In the genomic region with DNA sequence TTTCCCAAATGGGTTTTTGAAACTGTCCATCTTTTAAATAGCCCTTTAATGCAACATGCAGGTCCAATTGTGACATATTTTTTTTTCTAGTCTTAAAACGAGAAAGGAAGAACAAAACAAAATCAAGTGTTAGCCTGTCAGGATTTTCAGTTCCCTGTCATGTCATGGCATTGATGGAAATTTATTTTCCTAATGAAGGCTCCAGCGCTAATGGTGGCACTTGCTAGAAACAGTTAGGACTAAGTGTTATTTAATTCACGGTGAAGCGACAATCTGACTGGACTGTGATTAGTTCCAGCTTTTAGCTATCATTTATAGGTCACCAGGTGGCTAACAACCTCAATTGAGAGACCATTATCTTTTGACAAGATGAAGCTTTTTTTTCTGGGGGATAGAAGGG, we compare ENCODE assay signal across 25 cellular contexts.
DNase-seq lines count a peak whose midpoint lies in the region; ATAC-seq and TF ChIP-seq lines count a peak whose summit lies in the region.
"Had no signal": no experiment of that assay in that cellular context is flagged by ENCODE, and none has a peak within 500 bp of the region (broad histone marks: within the 10 kb centered on the region; RNA-seq: fewer than 3 reads in every experiment).

No MANE protein-coding gene starts in this region.

- DNase-seq in GM23338 (ENCODE audit: low spot score) (no peak), NCI-H2227 (lab: John Stamatoyannopoulos, UW; ENCODE audit: unreplicated experiment) (peak; percentile 82), chondrocyte (ENCODE audit: low spot score) (no peak), OCI-M1 (lab: John Stamatoyannopoulos, UW) (no peak), GM23248 (no peak)
- no peak for DNase-seq in activated T-helper 1 cell treated with anti-CD3 and anti-CD28 coated beads, Interleukin-12 subunit alpha, Interleukin-12 subunit beta, Interleukin-2, Interleukin-4 antibody, amounts not matched to agents 30 ng/mL and 10 ng/mL and 1 ng/mL, durations not matched to agents 14 hours and 24 hours and 36 hours (ENCODE audit: low spot score)
- DNase-seq: AML-193; CD4-positive, alpha-beta T cell; COR-L47; Kasumi-1; NCI-H1092 treated with DMSO at 0.1 percent for 48 hours; NCI-H1436; NCI-H1930; NCI-H226; NCI-H510A; NCI-H69; NK-92 treated with Interleukin-12 subunit alpha and Interleukin-12 subunit beta, amount 100 ng/mL, for 24 hours; PC-9; Right ventricle myocardium superior; T-cell had no signal

- H3K9me3 Mint-ChIP-seq in GM23338, result no peaks in the 10 kb centered on the region; the same call in 2 of the 3 replicates
- H3K9me3 Mint-ChIP-seq in chondrocyte (ENCODE audit: low read depth), result no peaks in the 10 kb centered on the region
- H3K9me3 Mint-ChIP-seq in activated T-helper 1 cell treated with anti-CD3 and anti-CD28 coated beads, Interleukin-12 subunit alpha, Interleukin-12 subunit beta, Interleukin-2, Interleukin-4 antibody, amounts not matched to agents 30 ng/mL and 10 ng/mL and 1 ng/mL, durations not matched to agents 14 hours and 24 hours and 36 hours, result no peaks in the 10 kb centered on the region
- H3K9me3 Mint-ChIP-seq: CD4-positive, alpha-beta T cell; T-cell had no signal

- no peak for ATAC-seq in GM23338
- no peak for ATAC-seq in GM21717 (IDR thresholded peaks at IDR 0.05; ENCODE audit: unreplicated experiment)
- ATAC-seq: HepG2, K562, T-cell had no signal

- in situ Hi-C loops in GM23248 (cut with MboI), result no loop called here

- no peak overlapping the region for H3K9ac ChIP-seq in neural cell (ENCODE audit: low read length)
- no peak overlapping the region for H3K9ac ChIP-seq in GM23248
- H3K9ac ChIP-seq: BLaER1 treated with 17β-estradiol and CSF1 and Interleukin-3, amounts not matched to agents 10 nM and 100 nM had no signal

- TF ChIP-seq CTCF in GM23338 (conservative IDR thresholded peaks at IDR 0.05; ENCODE audit: low read depth in 2 of 2) (no peak), chondrocyte (IDR thresholded peaks at IDR 0.05) (no peak), neural cell (IDR thresholded peaks at IDR 0.05; ENCODE audit: poor library complexity, severe bottlenecking) (no peak)

- H3K36me3 Mint-ChIP-seq in GM23338 (ENCODE audit: low read depth) (no peaks in the 10 kb centered on the region), chondrocyte (ENCODE audit: low read depth) (peaks cover 13% of the 10 kb centered on the region)
- H3K36me3 Mint-ChIP-seq in activated T-helper 1 cell treated with anti-CD3 and anti-CD28 coated beads, Interleukin-12 subunit alpha, Interleukin-12 subunit beta, Interleukin-2, Interleukin-4 antibody, amounts not matched to agents 30 ng/mL and 10 ng/mL and 1 ng/mL, durations not matched to agents 14 hours and 24 hours and 36 hours (ENCODE audit: low read depth), result no peaks in the 10 kb centered on the region
- H3K36me3 Mint-ChIP-seq: T-cell had no signal

- intact Hi-C loops in activated T-helper 1 cell treated with anti-CD3 and anti-CD28 coated beads, Interleukin-12 subunit alpha, Interleukin-12 subunit beta, Interleukin-2, Interleukin-4 antibody, amounts not matched to agents 30 ng/mL and 10 ng/mL and 1 ng/mL, durations not matched to agents 14 hours and 24 hours and 36 hours (cut with micrococcal nuclease), result no loop called here

- H3K4me1 ChIP-seq in GM23338 (ENCODE audit: insufficient read depth), result peaks cover 16% of the 10 kb centered on the region
- no peaks in the 10 kb centered on the region for H3K4me1 ChIP-seq in GM23248 (ENCODE audit: insufficient read depth)
- H3K4me1 ChIP-seq: BLaER1 treated with 17β-estradiol and CSF1 and Interleukin-3, amounts not matched to agents 10 nM and 100 nM had no signal

- no peak overlapping the region for H2AFZ ChIP-seq in GM23338
- H2AFZ ChIP-seq in neural cell (ENCODE audit: low read depth, low read length), result no peak overlapping the region
- H2AFZ ChIP-seq in GM23248, result no peak overlapping the region
- H2AFZ ChIP-seq: PC-9 had no signal

- H3K9me2 ChIP-seq in GM23338 (ENCODE audit: insufficient read depth) (no peaks in the 10 kb centered on the region), neural cell (ENCODE audit: insufficient read depth, low read length) (no peaks in the 10 kb centered on the region), GM23248 (ENCODE audit: insufficient read depth) (no peaks in the 10 kb centered on the region)

- TF ChIP-seq EP300 in neural cell (conservative IDR thresholded peaks at IDR 0.05; ENCODE audit: poor library complexity, severe bottlenecking), result peak; percentile 78

- TF ChIP-seq RAD21 in neural cell (conservative IDR thresholded peaks at IDR 0.05), result no peak

- H3K79me2 ChIP-seq in GM23338 (replicated peaks; ENCODE audit: insufficient read depth) (no peaks in the 10 kb centered on the region; the same call in 1 of the 2 replicates), neural cell (replicated peaks; ENCODE audit: insufficient read depth, low read length) (no peaks in the 10 kb centered on the region), GM23248 (ENCODE audit: insufficient read depth) (no peaks in the 10 kb centered on the region)

- H3K27me3 Mint-ChIP-seq in GM23338 (ENCODE audit: insufficient read depth, low read depth, poor library complexity) (peaks cover 7% of the 10 kb centered on the region), chondrocyte (ENCODE audit: low read depth) (no peaks in the 10 kb centered on the region)
- peaks cover 1% of the 10 kb centered on the region for H3K27me3 Mint-ChIP-seq in activated T-helper 1 cell treated with anti-CD3 and anti-CD28 coated beads, Interleukin-12 subunit alpha, Interleukin-12 subunit beta, Interleukin-2, Interleukin-4 antibody, amounts not matched to agents 30 ng/mL and 10 ng/mL and 1 ng/mL, durations not matched to agents 14 hours and 24 hours and 36 hours (ENCODE audit: insufficient read depth)
- H3K27me3 Mint-ChIP-seq: CD4-positive, alpha-beta T cell had no signal

- H3K27me3 ChIP-seq in GM23338 (ENCODE audit: insufficient read depth), result no peaks in the 10 kb centered on the region
- H3K27me3 ChIP-seq in neural cell (ENCODE audit: insufficient read depth, low read depth, low read length), result no peaks in the 10 kb centered on the region
- H3K27me3 ChIP-seq in GM23248 (replicated peaks; ENCODE audit: insufficient read depth), result no peaks in the 10 kb centered on the region
- H3K27me3 ChIP-seq: BLaER1 treated with 17β-estradiol and CSF1 and Interleukin-3, amounts not matched to agents 10 nM and 100 nM had no signal

- peaks cover 15% of the 10 kb centered on the region for H3K4me1 Mint-ChIP-seq in GM23338
- H3K4me1 Mint-ChIP-seq in chondrocyte (ENCODE audit: low read depth), result peaks cover 16% of the 10 kb centered on the region
- H3K4me1 Mint-ChIP-seq in activated T-helper 1 cell treated with anti-CD3 and anti-CD28 coated beads, Interleukin-12 subunit alpha, Interleukin-12 subunit beta, Interleukin-2, Interleukin-4 antibody, amounts not matched to agents 30 ng/mL and 10 ng/mL and 1 ng/mL, durations not matched to agents 14 hours and 24 hours and 36 hours (ENCODE audit: low read depth), result no peaks in the 10 kb centered on the region
- H3K4me1 Mint-ChIP-seq: T-cell had no signal

- 78 to 81% methylated on average over 4 of the region's 4 CpGs for WGBS in GM23248 (ENCODE audit: low coverage in 1 of 2, low lambda C conversion rate in 2 of 2, missing lambda C conversion rate in 2 of 2), 2 experiments

- H3K4me3 ChIP-seq in GM23338 (no peak overlapping the region), neural cell (ENCODE audit: low read length) (peak overlapping the region; percentile 22), GM23248 (no peak overlapping the region)
- H3K4me3 ChIP-seq: BLaER1 treated with 17β-estradiol and CSF1 and Interleukin-3, amounts not matched to agents 10 nM and 100 nM; K562; PC-9 had no signal

- H3K9me3 ChIP-seq in neural cell (ENCODE audit: low read length) (no peaks in the 10 kb centered on the region), GM23248 (ENCODE audit: low read depth) (no peaks in the 10 kb centered on the region)
- H3K9me3 ChIP-seq: BLaER1 treated with 17β-estradiol and CSF1 and Interleukin-3, amounts not matched to agents 10 nM and 100 nM had no signal

- H3F3A ChIP-seq in GM23338 (replicated peaks; ENCODE audit: low read depth) (no peaks in the 10 kb centered on the region), neural cell (ENCODE audit: insufficient read depth, low read length, poor library complexity, severe bottlenecking) (no peaks in the 10 kb centered on the region), GM23248 (ENCODE audit: insufficient read depth) (peaks cover 19% of the 10 kb centered on the region)

- no peak overlapping the region for H3K4me3 Mint-ChIP-seq in GM23338
- no peak overlapping the region for H3K4me3 Mint-ChIP-seq in chondrocyte (ENCODE audit: unreplicated experiment)
- H3K4me3 Mint-ChIP-seq in activated T-helper 1 cell treated with anti-CD3 and anti-CD28 coated beads, Interleukin-12 subunit alpha, Interleukin-12 subunit beta, Interleukin-2, Interleukin-4 antibody, amounts not matched to agents 30 ng/mL and 10 ng/mL and 1 ng/mL, durations not matched to agents 14 hours and 24 hours and 36 hours, result no peak overlapping the region
- H3K4me3 Mint-ChIP-seq: CD4-positive, alpha-beta T cell; T-cell had no signal

- H3K27ac Mint-ChIP-seq in GM23338 (no peak overlapping the region), chondrocyte (ENCODE audit: unreplicated experiment) (peak overlapping the region; percentile 27)
- H3K27ac Mint-ChIP-seq in activated T-helper 1 cell treated with anti-CD3 and anti-CD28 coated beads, Interleukin-12 subunit alpha, Interleukin-12 subunit beta, Interleukin-2, Interleukin-4 antibody, amounts not matched to agents 30 ng/mL and 10 ng/mL and 1 ng/mL, durations not matched to agents 14 hours and 24 hours and 36 hours, result no peak overlapping the region
- H3K27ac Mint-ChIP-seq: CD4-positive, alpha-beta T cell; T-cell had no signal

- H3K27ac ChIP-seq in GM23338 (ENCODE audit: low read depth) (0 out of 2 replicates have a peak overlapping the region, but pooled peaks have one; percentile 46), neural cell (ENCODE audit: low read length) (no peak overlapping the region), GM23248 (no peak overlapping the region)
- H3K27ac ChIP-seq: BLaER1 treated with 17β-estradiol and CSF1 and Interleukin-3, amounts not matched to agents 10 nM and 100 nM; PC-9 had no signal

- no peak overlapping the region for H3K4me2 ChIP-seq in GM23338
- no peak overlapping the region for H3K4me2 ChIP-seq in neural cell (ENCODE audit: low read length)
- H3K4me2 ChIP-seq in GM23248 (ENCODE audit: unreplicated experiment), result no peak overlapping the region
- H3K4me2 ChIP-seq: BLaER1 treated with 17β-estradiol and CSF1 and Interleukin-3, amounts not matched to agents 10 nM and 100 nM; PC-9 had no signal

- H4K20me1 ChIP-seq in GM23338 (replicated peaks; ENCODE audit: insufficient read depth) (no peaks in the 10 kb centered on the region), neural cell (ENCODE audit: insufficient read depth) (no peaks in the 10 kb centered on the region), GM23248 (ENCODE audit: insufficient read depth) (no peaks in the 10 kb centered on the region)
- H4K20me1 ChIP-seq: BLaER1 treated with 17β-estradiol and CSF1 and Interleukin-3, amounts not matched to agents 10 nM and 100 nM had no signal

- H3K36me3 ChIP-seq in GM23338 (ENCODE audit: insufficient read depth) (no peaks in the 10 kb centered on the region), neural cell (ENCODE audit: insufficient read depth, low read length) (no peaks in the 10 kb centered on the region), GM23248 (ENCODE audit: low read depth) (peaks cover 15% of the 10 kb centered on the region; the same call in 1 of the 2 replicates)
- H3K36me3 ChIP-seq: BLaER1 treated with 17β-estradiol and CSF1 and Interleukin-3, amounts not matched to agents 10 nM and 100 nM had no signal
